ENCODE assay signal across 1 cellular context in the genomic region with DNA sequence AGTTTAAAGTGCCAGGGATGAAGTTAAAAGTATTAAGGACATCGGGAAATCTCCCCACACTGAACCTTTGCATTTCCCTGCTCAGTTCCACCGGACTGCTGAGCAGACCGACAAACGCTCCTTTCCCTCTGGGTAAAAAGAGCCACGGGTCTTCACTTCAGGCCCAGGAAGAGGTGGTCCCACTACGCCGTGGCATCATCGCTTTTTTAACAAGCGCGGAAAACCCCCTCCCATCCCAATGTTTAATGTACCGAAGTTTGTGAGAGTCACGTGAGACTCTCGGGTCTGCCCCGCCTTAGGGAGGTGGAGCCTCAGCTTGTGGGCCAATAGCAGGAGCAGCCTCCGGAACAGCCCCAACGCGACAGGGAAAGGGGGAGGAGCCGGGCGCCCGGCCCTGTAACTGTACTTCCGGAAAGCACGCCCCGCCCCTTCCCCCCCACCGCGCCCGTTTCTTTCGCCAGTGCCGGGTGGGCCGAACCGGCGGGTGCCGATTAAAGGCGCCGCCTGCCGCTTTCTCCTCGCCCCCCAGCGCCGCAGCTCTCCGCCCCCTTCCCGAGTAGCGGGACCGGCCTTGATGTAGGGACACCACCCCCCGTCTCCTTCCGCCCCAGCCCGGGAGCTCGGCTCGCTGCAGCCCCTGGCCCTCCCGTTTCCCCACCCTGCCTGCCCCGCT.
TF ChIP-seq lines count a peak whose summit lies in the region.

No MANE protein-coding gene starts in this region.

TF ChIP-seq in HEK293, 187 proteins besides CTCF, POLR2A, EP300 and RAD21 (continued from another document and continues in another):
- TF ChIP-seq PRDM10 (tag by site-specific recombination; IDR thresholded peaks at IDR 0.05), result peak; percentile 91
- no peak for TF ChIP-seq ZNF521 (tag by site-specific recombination; IDR thresholded peaks at IDR 0.05)
- TF ChIP-seq ZNF23 (tag by site-specific recombination; IDR thresholded peaks at IDR 0.05; ENCODE audit: borderline replicate concordance), result no peak
- TF ChIP-seq ZBTB17 (tag by site-specific recombination; IDR thresholded peaks at IDR 0.05), result peak; percentile 44; the same call in 1 of the 2 replicates
- TF ChIP-seq ZSCAN5A (tag by site-specific recombination; IDR thresholded peaks at IDR 0.05), result peak; percentile 53; the same call in 1 of the 2 replicates
- no peak for TF ChIP-seq ZNF626 (tag by site-specific recombination; IDR thresholded peaks at IDR 0.05)
- TF ChIP-seq ZNF155 (tag by site-specific recombination; IDR thresholded peaks at IDR 0.05), result no peak
- no peak for TF ChIP-seq ZNF37A (tag by site-specific recombination; IDR thresholded peaks at IDR 0.05)
- TF ChIP-seq ZNF394 (tag by site-specific recombination; IDR thresholded peaks at IDR 0.05; ENCODE audit: borderline replicate concordance), result no peak
- peak; percentile 57; the same call in 1 of the 2 replicates for TF ChIP-seq EGR2 (tag by site-specific recombination; IDR thresholded peaks at IDR 0.05; ENCODE audit: low read depth)
- TF ChIP-seq, protein P1, sequence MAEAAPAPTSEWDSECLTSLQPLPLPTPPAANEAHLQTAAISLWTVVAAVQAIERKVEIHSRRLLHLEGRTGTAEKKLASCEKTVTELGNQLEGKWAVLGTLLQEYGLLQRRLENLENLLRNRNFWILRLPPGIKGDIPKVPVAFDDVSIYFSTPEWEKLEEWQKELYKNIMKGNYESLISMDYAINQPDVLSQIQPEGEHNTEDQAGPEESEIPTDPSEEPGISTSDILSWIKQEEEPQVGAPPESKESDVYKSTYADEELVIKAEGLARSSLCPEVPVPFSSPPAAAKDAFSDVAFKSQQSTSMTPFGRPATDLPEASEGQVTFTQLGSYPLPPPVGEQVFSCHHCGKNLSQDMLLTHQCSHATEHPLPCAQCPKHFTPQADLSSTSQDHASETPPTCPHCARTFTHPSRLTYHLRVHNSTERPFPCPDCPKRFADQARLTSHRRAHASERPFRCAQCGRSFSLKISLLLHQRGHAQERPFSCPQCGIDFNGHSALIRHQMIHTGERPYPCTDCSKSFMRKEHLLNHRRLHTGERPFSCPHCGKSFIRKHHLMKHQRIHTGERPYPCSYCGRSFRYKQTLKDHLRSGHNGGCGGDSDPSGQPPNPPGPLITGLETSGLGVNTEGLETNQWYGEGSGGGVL (tag by site-specific recombination; IDR thresholded peaks at IDR 0.05), result peak; percentile 82
- TF ChIP-seq SETDB1 (IDR thresholded peaks at IDR 0.05; ENCODE audit: insufficient read length, low read length), result no peak
- TF ChIP-seq ZNF280D (tag by site-specific recombination; IDR thresholded peaks at IDR 0.05), result no peak
- no peak; the same call in 1 of the 2 replicates for TF ChIP-seq ZNF449 (tag by site-specific recombination; IDR thresholded peaks at IDR 0.05)
- TF ChIP-seq ZBTB21 (tag by site-specific recombination; IDR thresholded peaks at IDR 0.05), result no peak
- no peak for TF ChIP-seq ZNF19 (tag by site-specific recombination; IDR thresholded peaks at IDR 0.05; ENCODE audit: low read depth)
- TF ChIP-seq ZNF658 (tag by site-specific recombination; IDR thresholded peaks at IDR 0.05), result no peak
- peak; percentile 76 for TF ChIP-seq ZNF423 (tag by site-specific recombination; IDR thresholded peaks at IDR 0.05)
- TF ChIP-seq GFI1B (tag by site-specific recombination; IDR thresholded peaks at IDR 0.05), result no peak; the same call in 1 of the 2 replicates
- TF ChIP-seq KLF8 (tag by site-specific recombination; IDR thresholded peaks at IDR 0.05), result peak; percentile 92
- TF ChIP-seq ZNF140 (tag by site-specific recombination; IDR thresholded peaks at IDR 0.05), result no peak
- no peak for TF ChIP-seq ZNF133 (tag by site-specific recombination; IDR thresholded peaks at IDR 0.05)
- TF ChIP-seq ZEB2 (tag by site-specific recombination; IDR thresholded peaks at IDR 0.05), result peak; percentile 80
- no peak for TF ChIP-seq ZNF792 (tag by site-specific recombination; IDR thresholded peaks at IDR 0.05)
- no peak for TF ChIP-seq WT1 (tag by site-specific recombination; IDR thresholded peaks at IDR 0.05)
- TF ChIP-seq ZNF169 (tag by site-specific recombination; IDR thresholded peaks at IDR 0.05), result no peak
- TF ChIP-seq SCRT2 (tag by site-specific recombination; IDR thresholded peaks at IDR 0.05), result no peak
- no peak for TF ChIP-seq ZNF366 (tag by site-specific recombination; conservative IDR thresholded peaks at IDR 0.05)
- peak; percentile 13; the same call in 1 of the 2 replicates for TF ChIP-seq OSR2 (tag by site-specific recombination; IDR thresholded peaks at IDR 0.05)
- no peak for TF ChIP-seq ZSCAN16 (tag by site-specific recombination; IDR thresholded peaks at IDR 0.05)
- no peak for TF ChIP-seq ZNF768 (tag by site-specific recombination; IDR thresholded peaks at IDR 0.05)
- no peak for TF ChIP-seq ZNF701 (tag by site-specific recombination; IDR thresholded peaks at IDR 0.05)
- peak; percentile 41 for TF ChIP-seq ZNF600 (tag by site-specific recombination; IDR thresholded peaks at IDR 0.05)
- TF ChIP-seq ZNF175 (tag by site-specific recombination; IDR thresholded peaks at IDR 0.05), result no peak
- TF ChIP-seq, protein P2, sequence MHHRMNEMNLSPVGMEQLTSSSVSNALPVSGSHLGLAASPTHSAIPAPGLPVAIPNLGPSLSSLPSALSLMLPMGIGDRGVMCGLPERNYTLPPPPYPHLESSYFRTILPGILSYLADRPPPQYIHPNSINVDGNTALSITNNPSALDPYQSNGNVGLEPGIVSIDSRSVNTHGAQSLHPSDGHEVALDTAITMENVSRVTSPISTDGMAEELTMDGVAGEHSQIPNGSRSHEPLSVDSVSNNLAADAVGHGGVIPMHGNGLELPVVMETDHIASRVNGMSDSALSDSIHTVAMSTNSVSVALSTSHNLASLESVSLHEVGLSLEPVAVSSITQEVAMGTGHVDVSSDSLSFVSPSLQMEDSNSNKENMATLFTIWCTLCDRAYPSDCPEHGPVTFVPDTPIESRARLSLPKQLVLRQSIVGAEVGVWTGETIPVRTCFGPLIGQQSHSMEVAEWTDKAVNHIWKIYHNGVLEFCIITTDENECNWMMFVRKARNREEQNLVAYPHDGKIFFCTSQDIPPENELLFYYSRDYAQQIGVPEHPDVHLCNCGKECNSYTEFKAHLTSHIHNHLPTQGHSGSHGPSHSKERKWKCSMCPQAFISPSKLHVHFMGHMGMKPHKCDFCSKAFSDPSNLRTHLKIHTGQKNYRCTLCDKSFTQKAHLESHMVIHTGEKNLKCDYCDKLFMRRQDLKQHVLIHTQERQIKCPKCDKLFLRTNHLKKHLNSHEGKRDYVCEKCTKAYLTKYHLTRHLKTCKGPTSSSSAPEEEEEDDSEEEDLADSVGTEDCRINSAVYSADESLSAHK (tag by site-specific recombination; IDR thresholded peaks at IDR 0.05), result peak; percentile 11; the same call in 1 of the 2 replicates
- no peak for TF ChIP-seq ZNF114 (tag by site-specific recombination; IDR thresholded peaks at IDR 0.05)
- TF ChIP-seq ZNF302 (tag by site-specific recombination; IDR thresholded peaks at IDR 0.05; ENCODE audit: low read depth), result no peak
- TF ChIP-seq YY2 (tag by site-specific recombination; IDR thresholded peaks at IDR 0.05), result no peak
- no peak for TF ChIP-seq ZNF777 (tag by site-specific recombination; IDR thresholded peaks at IDR 0.05; ENCODE audit: borderline replicate concordance)
- TF ChIP-seq, protein P3, sequence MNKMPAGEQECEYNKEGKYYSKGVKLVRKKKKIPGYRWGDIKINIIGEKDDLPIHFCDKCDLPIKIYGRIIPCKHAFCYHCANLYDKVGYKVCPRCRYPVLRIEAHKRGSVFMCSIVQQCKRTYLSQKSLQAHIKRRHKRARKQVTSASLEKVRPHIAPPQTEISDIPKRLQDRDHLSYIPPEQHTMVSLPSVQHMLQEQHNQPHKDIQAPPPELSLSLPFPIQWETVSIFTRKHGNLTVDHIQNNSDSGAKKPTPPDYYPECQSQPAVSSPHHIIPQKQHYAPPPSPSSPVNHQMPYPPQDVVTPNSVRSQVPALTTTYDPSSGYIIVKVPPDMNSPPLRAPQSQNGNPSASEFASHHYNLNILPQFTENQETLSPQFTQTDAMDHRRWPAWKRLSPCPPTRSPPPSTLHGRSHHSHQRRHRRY (tag by site-specific recombination; IDR thresholded peaks at IDR 0.05), result no peak
- TF ChIP-seq, protein P4, sequence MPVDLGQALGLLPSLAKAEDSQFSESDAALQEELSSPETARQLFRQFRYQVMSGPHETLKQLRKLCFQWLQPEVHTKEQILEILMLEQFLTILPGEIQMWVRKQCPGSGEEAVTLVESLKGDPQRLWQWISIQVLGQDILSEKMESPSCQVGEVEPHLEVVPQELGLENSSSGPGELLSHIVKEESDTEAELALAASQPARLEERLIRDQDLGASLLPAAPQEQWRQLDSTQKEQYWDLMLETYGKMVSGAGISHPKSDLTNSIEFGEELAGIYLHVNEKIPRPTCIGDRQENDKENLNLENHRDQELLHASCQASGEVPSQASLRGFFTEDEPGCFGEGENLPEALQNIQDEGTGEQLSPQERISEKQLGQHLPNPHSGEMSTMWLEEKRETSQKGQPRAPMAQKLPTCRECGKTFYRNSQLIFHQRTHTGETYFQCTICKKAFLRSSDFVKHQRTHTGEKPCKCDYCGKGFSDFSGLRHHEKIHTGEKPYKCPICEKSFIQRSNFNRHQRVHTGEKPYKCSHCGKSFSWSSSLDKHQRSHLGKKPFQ (tag by site-specific recombination; IDR thresholded peaks at IDR 0.05), result no peak
- TF ChIP-seq GLI4 (tag by site-specific recombination; IDR thresholded peaks at IDR 0.05), result no peak
- TF ChIP-seq ZNF146 (tag by site-specific recombination; IDR thresholded peaks at IDR 0.05), result no peak
